24 cellular contexts compared by ENCODE assay signal in the genomic region with DNA sequence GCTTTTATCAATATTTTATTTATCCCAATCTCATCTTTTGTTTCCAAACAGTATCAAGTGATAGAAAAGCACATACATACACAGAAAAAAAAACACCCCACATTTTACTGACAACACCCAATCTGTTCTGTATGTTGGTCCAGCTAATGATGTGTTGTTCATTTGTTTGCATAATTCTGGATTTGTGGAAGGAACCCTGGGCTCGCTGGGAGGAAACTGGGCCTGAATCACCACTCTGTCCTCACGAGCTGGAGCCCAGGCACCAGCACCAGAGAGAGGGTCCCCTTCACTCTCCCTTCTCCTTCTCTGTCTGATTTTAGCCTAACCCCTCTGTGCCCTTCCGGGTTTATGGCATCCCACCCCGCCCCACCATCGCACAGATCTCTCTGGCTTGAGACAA.
"Had no signal": no experiment of that assay in that cellular context is flagged by ENCODE, and none has a peak within 500 bp of the region (broad histone marks: within the 10 kb centered on the region; RNA-seq: fewer than 3 reads in every experiment).

No MANE protein-coding gene starts in this region.

- H3K4me3 ChIP-seq: breast epithelium, coronary artery, heart right ventricle, lower lobe of right lung, mucosa of descending colon, thyroid gland had no signal

- H3K27me3 ChIP-seq: heart right ventricle, thyroid gland had no signal

- H3K36me3 ChIP-seq: breast epithelium, heart right ventricle, lower lobe of right lung, thyroid gland had no signal

- DNase-seq: activated B cell treated with CpG ODN at 0.5 μM for 24 hours; activated CD4-positive, alpha-beta T cell treated with anti-CD3 and anti-CD28 coated beads for 36 hours; activated CD4-positive, alpha-beta T cell treated with anti-CD3 and anti-CD28 coated beads, Interleukin-2, amount 50 U/mL, for 48 hours; activated CD8-positive, alpha-beta memory T cell treated with anti-CD3 and anti-CD28 coated beads, Interleukin-2, amount 50 U/mL, for 48 hours; activated naive CD4-positive, alpha-beta T cell treated with Interleukin-2 at 50 U/mL for 16 hours; activated naive CD8-positive, alpha-beta T cell treated with anti-CD3 and anti-CD28 coated beads for 36 hours; activated T-cell treated with anti-CD3 and anti-CD28 coated beads, Interleukin-2, amount 50 U/mL, for 4 hours; foreskin fibroblast; heart right ventricle; mesendoderm; mucosa of descending colon; nephron progenitor cell; occipital lobe; stimulated activated CD4-positive, alpha-beta T cell treated with anti-CD3 and anti-CD28 coated beads, Interleukin-4, amount 100 ng/mL, for 1 hour; stimulated activated naive CD4-positive, alpha-beta T cell; T-helper 1 cell; T-helper 9 cell; thyroid gland had no signal

- H3K27ac ChIP-seq: breast epithelium, coronary artery, heart right ventricle, lower lobe of right lung, thyroid gland had no signal

- H3K4me1 ChIP-seq: breast epithelium had no signal

- H3K9me3 ChIP-seq: breast epithelium, heart right ventricle, lower lobe of right lung, mucosa of descending colon, thyroid gland had no signal

- ATAC-seq: activated CD4-positive, alpha-beta T cell treated with anti-CD3 and anti-CD28 coated beads for 36 hours; activated T-cell treated with anti-CD3 and anti-CD28 coated beads, Interleukin-2, amount 50 U/mL, for 4 hours; heart right ventricle; left lobe of liver; lower lobe of right lung; mucosa of descending colon had no signal

- FAIRE-seq: endometrium, keratinocyte had no signal
